In the genomic region with DNA sequence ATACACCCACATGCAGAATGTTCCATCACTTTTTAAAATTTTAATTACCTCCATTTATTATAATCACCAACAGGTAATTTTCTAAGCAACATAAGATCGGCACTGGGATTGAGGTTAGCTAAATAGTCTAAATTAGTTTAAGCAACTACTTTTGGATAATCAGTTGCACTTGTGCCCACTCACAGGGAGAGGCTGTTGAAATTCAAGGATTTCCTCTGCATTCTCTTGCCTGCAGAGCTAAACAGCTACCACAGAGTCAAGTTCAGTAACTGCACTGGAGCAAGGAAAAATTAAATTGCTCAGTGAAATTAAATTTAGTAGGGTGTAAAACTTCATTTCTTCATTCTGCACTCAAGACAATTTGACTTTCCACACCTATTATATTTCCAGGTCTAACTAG, we compare ENCODE assay signal across 1 cellular context.
TF ChIP-seq lines count a peak whose summit lies in the region.

No MANE protein-coding gene starts in this region.

TF ChIP-seq in GM23338, 12 proteins besides CTCF, POLR2A, EP300 and RAD21 (continued from another document):
- TF ChIP-seq, protein P1, sequence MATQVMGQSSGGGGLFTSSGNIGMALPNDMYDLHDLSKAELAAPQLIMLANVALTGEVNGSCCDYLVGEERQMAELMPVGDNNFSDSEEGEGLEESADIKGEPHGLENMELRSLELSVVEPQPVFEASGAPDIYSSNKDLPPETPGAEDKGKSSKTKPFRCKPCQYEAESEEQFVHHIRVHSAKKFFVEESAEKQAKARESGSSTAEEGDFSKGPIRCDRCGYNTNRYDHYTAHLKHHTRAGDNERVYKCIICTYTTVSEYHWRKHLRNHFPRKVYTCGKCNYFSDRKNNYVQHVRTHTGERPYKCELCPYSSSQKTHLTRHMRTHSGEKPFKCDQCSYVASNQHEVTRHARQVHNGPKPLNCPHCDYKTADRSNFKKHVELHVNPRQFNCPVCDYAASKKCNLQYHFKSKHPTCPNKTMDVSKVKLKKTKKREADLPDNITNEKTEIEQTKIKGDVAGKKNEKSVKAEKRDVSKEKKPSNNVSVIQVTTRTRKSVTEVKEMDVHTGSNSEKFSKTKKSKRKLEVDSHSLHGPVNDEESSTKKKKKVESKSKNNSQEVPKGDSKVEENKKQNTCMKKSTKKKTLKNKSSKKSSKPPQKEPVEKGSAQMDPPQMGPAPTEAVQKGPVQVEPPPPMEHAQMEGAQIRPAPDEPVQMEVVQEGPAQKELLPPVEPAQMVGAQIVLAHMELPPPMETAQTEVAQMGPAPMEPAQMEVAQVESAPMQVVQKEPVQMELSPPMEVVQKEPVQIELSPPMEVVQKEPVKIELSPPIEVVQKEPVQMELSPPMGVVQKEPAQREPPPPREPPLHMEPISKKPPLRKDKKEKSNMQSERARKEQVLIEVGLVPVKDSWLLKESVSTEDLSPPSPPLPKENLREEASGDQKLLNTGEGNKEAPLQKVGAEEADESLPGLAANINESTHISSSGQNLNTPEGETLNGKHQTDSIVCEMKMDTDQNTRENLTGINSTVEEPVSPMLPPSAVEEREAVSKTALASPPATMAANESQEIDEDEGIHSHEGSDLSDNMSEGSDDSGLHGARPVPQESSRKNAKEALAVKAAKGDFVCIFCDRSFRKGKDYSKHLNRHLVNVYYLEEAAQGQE (IDR thresholded peaks at IDR 0.05; ENCODE audit: unreplicated experiment), result no peak
- TF ChIP-seq JUNB (IDR thresholded peaks at IDR 0.05; ENCODE audit: unreplicated experiment) (no peak), ZNF331 (CRISPR knock-in tag; IDR thresholded peaks at IDR 0.05; ENCODE audit: low read depth) (no peak), ZNF114 (CRISPR knock-in tag; IDR thresholded peaks at IDR 0.05) (no peak)
